Comparison of ENCODE assay signal across 1 cellular context in genomic region chr20:57450419-57450818, GRCh38.
TF ChIP-seq lines count a peak whose summit lies in the region.

No MANE protein-coding gene starts in this region.

TF ChIP-seq in GM12878, 131 proteins besides CTCF, POLR2A, EP300 and RAD21 (continued from another document):
- peak; percentile 59; the same call in 1 of the 2 replicates for TF ChIP-seq RELB (IDR thresholded peaks at IDR 0.05; ENCODE audit: low read depth)
- TF ChIP-seq MTA2 (IDR thresholded peaks at IDR 0.05; ENCODE audit: low read depth): no peak
- TF ChIP-seq MTA3 (IDR thresholded peaks at IDR 0.05; ENCODE audit: borderline replicate concordance, low read length): 0 out of 2 replicates have a peak, but pooled peaks have one; percentile 7
- no peak for TF ChIP-seq SUZ12 (IDR thresholded peaks at IDR 0.05; ENCODE audit: unreplicated experiment)
- no peak for TF ChIP-seq SREBF2 (IDR thresholded peaks at IDR 0.05; ENCODE audit: low read length)
- TF ChIP-seq, protein P1, sequence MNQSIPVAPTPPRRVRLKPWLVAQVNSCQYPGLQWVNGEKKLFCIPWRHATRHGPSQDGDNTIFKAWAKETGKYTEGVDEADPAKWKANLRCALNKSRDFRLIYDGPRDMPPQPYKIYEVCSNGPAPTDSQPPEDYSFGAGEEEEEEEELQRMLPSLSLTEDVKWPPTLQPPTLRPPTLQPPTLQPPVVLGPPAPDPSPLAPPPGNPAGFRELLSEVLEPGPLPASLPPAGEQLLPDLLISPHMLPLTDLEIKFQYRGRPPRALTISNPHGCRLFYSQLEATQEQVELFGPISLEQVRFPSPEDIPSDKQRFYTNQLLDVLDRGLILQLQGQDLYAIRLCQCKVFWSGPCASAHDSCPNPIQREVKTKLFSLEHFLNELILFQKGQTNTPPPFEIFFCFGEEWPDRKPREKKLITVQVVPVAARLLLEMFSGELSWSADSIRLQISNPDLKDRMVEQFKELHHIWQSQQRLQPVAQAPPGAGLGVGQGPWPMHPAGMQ (IDR thresholded peaks at IDR 0.05; ENCODE audit: borderline replicate concordance): no peak
- peak; percentile 59 for TF ChIP-seq RUNX3 (IDR thresholded peaks at IDR 0.05; ENCODE audit: low read length)
- peak in 1 of 2 experiments; percentile 42; a peak in 2 of 4 replicates for TF ChIP-seq ETV6 (conservative IDR thresholded peaks at IDR 0.05 in 1 of 2, IDR thresholded peaks at IDR 0.05 in 1 of 2; ENCODE audit: borderline replicate concordance in 1 of 2, low read depth in 1 of 2)
- TF ChIP-seq POLR2AphosphoS2 (IDR thresholded peaks at IDR 0.05; ENCODE audit: low read depth, low read length): no peak
- no peak; the same call in 1 of the 2 replicates for TF ChIP-seq CBFB (IDR thresholded peaks at IDR 0.05; ENCODE audit: low read depth)
- TF ChIP-seq BHLHE40 (IDR thresholded peaks at IDR 0.05; ENCODE audit: borderline replicate concordance in 1 of 2, low read depth in 2 of 2, low read length in 1 of 2): peak; percentile 23 to 44; a peak in 1 of 4 replicates
- no peak for TF ChIP-seq REST (IDR thresholded peaks at IDR 0.05; ENCODE audit: low read depth, low read length)
- TF ChIP-seq ZNF217 (IDR thresholded peaks at IDR 0.05): no peak
- no peak for TF ChIP-seq SREBF1 (IDR thresholded peaks at IDR 0.05; ENCODE audit: low read length)
- TF ChIP-seq IKZF2 (IDR thresholded peaks at IDR 0.05): peak; percentile 71 to 80
